ENCODE assay signal across 30 cellular contexts in the genomic region with DNA sequence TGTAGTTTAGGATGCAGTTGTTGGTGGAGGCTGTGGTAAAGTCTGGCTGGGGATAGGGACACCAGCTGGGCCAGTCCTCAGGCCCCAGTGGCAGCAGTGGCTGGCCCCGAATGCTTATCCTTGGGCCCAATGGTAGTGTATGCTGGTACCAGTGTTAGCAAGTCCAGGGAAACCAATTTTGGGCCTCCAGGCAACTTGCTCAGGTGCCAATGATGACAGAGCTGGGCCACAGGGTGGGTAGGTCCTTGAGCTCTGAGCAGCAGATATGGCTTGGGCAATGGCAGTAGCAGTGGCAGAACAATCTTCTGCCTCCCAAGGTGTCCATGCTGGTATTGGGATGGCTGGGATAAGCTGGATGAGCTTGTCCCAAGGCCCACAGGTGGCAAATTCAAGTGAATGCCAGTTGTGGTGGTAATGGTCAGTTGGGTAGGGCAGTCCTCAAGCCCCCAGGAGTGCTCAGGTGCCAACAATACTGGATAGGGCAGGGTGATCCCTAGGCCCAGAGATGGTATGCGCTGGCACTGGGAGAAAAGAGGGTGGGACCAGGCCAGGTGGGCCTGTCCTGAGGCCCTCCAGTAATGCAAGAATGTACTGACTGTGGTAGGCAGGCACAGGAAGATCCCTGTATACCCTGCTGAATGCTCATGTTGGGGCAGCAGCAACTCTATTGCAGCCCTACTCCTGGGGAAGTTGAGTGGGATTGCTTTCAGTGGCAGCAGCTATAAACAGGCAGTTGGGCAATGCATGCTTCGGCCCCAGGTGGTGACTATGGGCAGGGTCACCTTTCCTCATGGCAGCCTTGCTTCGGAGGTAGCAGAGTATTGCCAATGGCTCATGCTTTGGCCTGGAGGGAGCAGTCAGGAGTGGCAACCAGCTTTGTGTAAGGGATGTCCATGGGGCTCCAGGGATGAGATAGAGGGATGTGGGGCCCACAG.
"Had no signal": no experiment of that assay in that cellular context is flagged by ENCODE, and none has a peak within 500 bp of the region (broad histone marks: within the 10 kb centered on the region; RNA-seq: fewer than 3 reads in every experiment).

No MANE protein-coding gene starts in this region.

- H3K27me3 ChIP-seq: ascending aorta, cardiac muscle cell had no signal

- H3K27me3 Mint-ChIP-seq: activated CD8-positive, alpha-beta T cell treated with anti-CD3 and anti-CD28 coated beads for 36 hours; activated naive CD8-positive, alpha-beta T cell treated with anti-CD3 and anti-CD28 coated beads, Interleukin-2, amount 10 ng/mL, durations not matched to agents 7 days and 5 days; T-cell had no signal

- H3K4me1 ChIP-seq: ascending aorta had no signal

- H3K27ac Mint-ChIP-seq: activated CD8-positive, alpha-beta T cell treated with anti-CD3 and anti-CD28 coated beads for 36 hours; activated naive CD8-positive, alpha-beta T cell treated with anti-CD3 and anti-CD28 coated beads, Interleukin-2, amount 10 ng/mL, durations not matched to agents 7 days and 5 days; activated T-cell treated with anti-CD3 and anti-CD28 coated beads, Interleukin-2, amount 50 U/mL, for 72 hours; activated T-helper 2 cell treated with anti-CD3 and anti-CD28 coated beads, Interferon-gamma antibody, Interleukin-2, Interleukin-4, amounts not matched to agents 10 μg/mL and 5 μg/mL and 100 μg/mL, durations not matched to agents 14 hours and 24 hours and 36 hours; brain; T-cell had no signal

- H3K4me3 Mint-ChIP-seq: activated CD8-positive, alpha-beta T cell treated with anti-CD3 and anti-CD28 coated beads for 36 hours; activated naive CD8-positive, alpha-beta T cell treated with anti-CD3 and anti-CD28 coated beads, Interleukin-2, amount 10 ng/mL, durations not matched to agents 7 days and 5 days; activated T-cell treated with anti-CD3 and anti-CD28 coated beads, Interleukin-2, amount 50 U/mL, for 72 hours; brain; T-cell had no signal

- H3K4me2 ChIP-seq: KMS-11 had no signal

- H3K4me1 Mint-ChIP-seq: activated naive CD8-positive, alpha-beta T cell treated with anti-CD3 and anti-CD28 coated beads, Interleukin-2, amount 10 ng/mL, durations not matched to agents 7 days and 5 days; brain; T-cell had no signal

- H3K27ac ChIP-seq: ascending aorta, cardiac muscle cell, KMS-11, SK-N-MC, VCaP had no signal

- FAIRE-seq: TTC549 had no signal

- H3K9ac ChIP-seq: KMS-11 had no signal

- DNase-seq: activated CD4-positive, alpha-beta T cell treated with anti-CD3 and anti-CD28 coated beads, Interleukin-2, amount 50 U/mL, for 1 hour; activated CD4-positive, CD25-positive, alpha-beta regulatory T cell; activated CD8-positive, alpha-beta memory T cell treated with anti-CD3 and anti-CD28 coated beads, Interleukin-2, amount 50 U/mL, for 4 hours; activated CD8-positive, alpha-beta T cell treated with anti-CD3 and anti-CD28 coated beads for 36 hours; activated naive CD4-positive, alpha-beta T cell treated with anti-CD3 and anti-CD28 coated beads, Interleukin-2, amount 50 U/mL, for 16 hours; activated naive CD8-positive, alpha-beta T cell treated with anti-CD3 and anti-CD28 coated beads, Interleukin-2, amount 10 ng/mL, durations not matched to agents 7 days and 5 days; activated T-cell treated with anti-CD3 and anti-CD28 coated beads, Interleukin-2, amount 50 U/mL, for 72 hours; amniotic stem cell; NCI-H1092; NCI-H1417 treated with DMSO at 0.1 percent for 48 hours; NCI-H1694 treated with DMSO at 0.1 percent for 48 hours; NCI-H2029 treated with DMSO at 0.1 percent for 48 hours; NCI-H510A treated with DMSO at 0.1 percent for 48 hours; NCI-H69; NK-92 treated with Interleukin-12 subunit alpha and Interleukin-12 subunit beta, amount 100 ng/mL, for 24 hours; OCI-M1; RPMI8226; T-cell; T-helper 2 cell; T1000 had no signal

- H3K36me3 ChIP-seq: ascending aorta, cardiac muscle cell had no signal

- H3K4me3 ChIP-seq: ascending aorta, cardiac muscle cell, SK-N-MC had no signal

- ATAC-seq: activated CD8-positive, alpha-beta T cell treated with anti-CD3 and anti-CD28 coated beads for 36 hours; activated T-cell treated with anti-CD3 and anti-CD28 coated beads, Interleukin-2, amount 50 U/mL, for 72 hours; Panc1; Right ventricle myocardium inferior; T-cell had no signal
